Comparison of ENCODE assay signal across 14 cellular contexts in the genomic region with DNA sequence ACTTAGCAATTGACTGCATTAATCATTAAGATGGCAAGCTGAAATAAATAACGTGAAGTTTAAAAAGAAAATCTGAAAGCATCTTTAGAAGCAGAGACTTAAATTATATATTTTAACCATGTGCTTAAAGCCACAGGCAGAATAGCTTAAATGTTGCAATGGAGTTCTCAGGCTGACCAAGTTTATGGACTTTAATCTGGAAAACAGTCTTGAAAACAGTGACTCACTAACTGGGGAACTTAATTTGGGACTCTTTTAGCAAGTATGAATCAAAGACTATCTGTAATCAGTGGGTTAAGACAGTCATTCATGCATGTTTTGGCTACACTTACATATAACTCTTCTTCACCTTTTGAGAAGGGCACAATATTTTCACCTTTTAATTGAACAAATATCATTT. TPM values are rescaled to one million over a fixed set of nuclear protein-coding genes. Genes with fewer than 3 reads are reported as not detected.
A peak's percentile ranks its signal among the peaks of the same experiment; 100 is the strongest.
DNase-seq lines count a peak whose midpoint lies in the region; ATAC-seq, FAIRE-seq and TF ChIP-seq lines count a peak whose summit lies in the region.
"Had no signal": no experiment of that assay in that cellular context is flagged by ENCODE, and none has a peak within 500 bp of the region (broad histone marks: within the 10 kb centered on the region; RNA-seq: fewer than 3 reads in every experiment).

No MANE protein-coding gene starts in this region.

- H3K4me2 ChIP-seq in HepG2 (ENCODE audit: low read depth, low read length) = peak overlapping the region; percentile 53; the same call in 1 of the 2 replicates

- peaks cover 2 to 9% of the 10 kb centered on the region in 2 experiments; a peak in 3 of 5 replicates for H3K27me3 ChIP-seq in HepG2 (ENCODE audit: control insufficient read depth in 1 of 2, insufficient read depth in 2 of 2, low read length in 2 of 2)

- CTCF ChIA-PET in HepG2 (lab: Yijun Ruan, JAX; ENCODE audit: low intra/inter-chr PET ratio, low total read pairs) = no interaction called here

- H4K20me1 ChIP-seq in HepG2 (ENCODE audit: insufficient read depth, low read length) = no peaks in the 10 kb centered on the region

- H3K9ac ChIP-seq in HepG2 (ENCODE audit: insufficient read depth, low read depth, low read length) = no peak overlapping the region

- intact Hi-C loops in HepG2 (cut with micrococcal nuclease; ENCODE audit: unreplicated experiment) = loop anchor here (10.0 kb wide), 1 partner anchor 162 kb away; no protein-coding TSS in a partner anchor

- no peak for TF ChIP-seq EP300 in HepG2 (IDR thresholded peaks at IDR 0.05; ENCODE audit: low read depth in 2 of 2, low read length in 2 of 2)
- no peak for TF ChIP-seq EP300 in HepG2 (CRISPR knock-in tag; IDR thresholded peaks at IDR 0.05; ENCODE audit: borderline replicate concordance)

- in situ Hi-C loops in ACHN (cut with HindIII; ENCODE audit: low pct_ligation_motif_present, low pct_unique_long_range_greater_than_20kb, low sequenced_read_pairs) (no loop called here), HepG2 (cut with HindIII; ENCODE audit: extremely low pct_ligation_motif_present, low pct_unique_long_range_greater_than_20kb) (no loop called here)

- TF ChIP-seq CTCF in cardiac fibroblast (IDR thresholded peaks at IDR 0.05; ENCODE audit: low read depth, low read length) (no peak), HepG2 (CRISPR knock-in tag; IDR thresholded peaks at IDR 0.05) (no peak)

- H3K4me1 ChIP-seq in HepG2 (ENCODE audit: insufficient read depth, low read length) = peaks cover 43% of the 10 kb centered on the region

- no peak overlapping the region for H2AFZ ChIP-seq in HepG2 (ENCODE audit: low read length)

- H3K79me2 ChIP-seq in HepG2 (ENCODE audit: insufficient read depth, low read length) = no peaks in the 10 kb centered on the region

- H3K27ac ChIP-seq in HepG2 (ENCODE audit: extremely low read length, insufficient read depth, low read length) = no peak overlapping the region

- H3K36me3 ChIP-seq in HepG2 (replicated peaks in 1 of 2; ENCODE audit: control insufficient read depth in 1 of 2, insufficient read depth in 2 of 2, low read length in 2 of 2) = no peaks in the 10 kb centered on the region

- ATAC-seq in HepG2 = no peak
- no peak for ATAC-seq in GM18858 (IDR thresholded peaks at IDR 0.05; ENCODE audit: unreplicated experiment)
- ATAC-seq: activated CD8-positive, alpha-beta T cell treated with anti-CD3 and anti-CD28 coated beads, Interleukin-2, amount 10 ng/mL, durations not matched to agents 7 days and 5 days; left ventricle myocardium superior had no signal

- TF ChIP-seq RAD21 in HepG2 (CRISPR knock-in tag; IDR thresholded peaks at IDR 0.05) = no peak

- POLR2A ChIA-PET in HepG2 (lab: Yijun Ruan, JAX) = no interaction called here

- DNase-seq in ACHN (peak; percentile 19), HS-5 (ENCODE audit: low read depth) (peak; percentile 53), cardiac fibroblast (ENCODE audit: low read depth in 2 of 2) (peak; percentile 28 to 61), HepG2 (ENCODE audit: low spot score) (no peak), hepatic stellate cell (ENCODE audit: low spot score) (no peak), NCI-H510A (lab: John Stamatoyannopoulos, UW) (no peak), SIG-M5 treated with dmso at 0.1 percent for 504 hours (lab: John Stamatoyannopoulos, UW; ENCODE audit: unreplicated experiment) (no peak)
- DNase-seq: activated CD8-positive, alpha-beta T cell treated with anti-CD3 and anti-CD28 coated beads, Interleukin-2, amount 10 ng/mL, durations not matched to agents 7 days and 5 days; activated effector memory CD4-positive, alpha-beta T cell treated with anti-CD3 and anti-CD28 coated beads, Interleukin-2, amount 50 U/mL, for 16 hours; effector memory CD4-positive, alpha-beta T cell; Kasumi-1; left ventricle myocardium superior; NCI-H187 had no signal

- no peaks in the 10 kb centered on the region for H3K9me3 ChIP-seq in HepG2 (ENCODE audit: low read length)

- BruUV-seq in HepG2 (replicated peaks; lab: Mats Ljungman, UMichigan) = no TSS peak

- 38% methylated on average over 1 of the region's 1 CpG for WGBS in HepG2 (ENCODE audit: low lambda C conversion rate)

- H3K4me3 ChIP-seq in cardiac fibroblast (replicated peaks in 1 of 2; ENCODE audit: low read depth in 2 of 2, low read length in 2 of 2) = no peak overlapping the region
- H3K4me3 ChIP-seq in HepG2 (replicated peaks in 1 of 3; ENCODE audit: insufficient read depth in 1 of 3, low read depth in 2 of 3, low read length in 3 of 3) = no peak overlapping the region

- FAIRE-seq in HepG2 (lab: Jason Lieb, UNC) = no peak

- no peak for TF ChIP-seq POLR2A in HepG2 (IDR thresholded peaks at IDR 0.05; ENCODE audit: insufficient read depth in 1 of 2, low read depth in 2 of 2, low read length in 2 of 2)

TF ChIP-seq in HepG2, 621 proteins besides CTCF, POLR2A, EP300 and RAD21:
- no peak for TF ChIP-seq HIVEP1 (CRISPR knock-in tag; IDR thresholded peaks at IDR 0.05)
- 0 out of 2 replicates have a peak, but pooled peaks have one; percentile 0 for TF ChIP-seq RCOR2 (CRISPR knock-in tag; IDR thresholded peaks at IDR 0.05)

RNA-seq across cellular contexts. Expression of gene GLYATL1, which starts 12.6 kb away (rescaled TPM):
- total RNA-seq in HepG2 (2016; rRNA removed; fragmentation: Illumina TruSeq; extraction: Trizol) = 0.17 TPM in 1 of 2 replicates, not detected in the other
- total RNA-seq in HepG2 (2016; cell fraction: cytosol; rRNA removed; fragmentation: Illumina TruSeq; extraction: Trizol; ENCODE audit: low read depth) = not detected in 2 replicates
- total RNA-seq in HepG2 (2016; cell fraction: insoluble cytoplasmic fraction; rRNA removed; fragmentation: Illumina TruSeq; extraction: Trizol) = 0.34 TPM in 1 of 2 replicates, not detected in the other
- 0.10 TPM in 1 of 2 replicates, not detected in the other for total RNA-seq in HepG2 (2016; cell fraction: membrane; rRNA removed; fragmentation: Illumina TruSeq; extraction: Trizol)
- not detected in 2 replicates for total RNA-seq in HepG2 (2016; cell fraction: nucleus; rRNA removed; fragmentation: Illumina TruSeq; extraction: Trizol)
- 0.17 TPM in 2 replicates for polyA plus RNA-seq in HepG2 (2011; rRNA removed)
- polyA plus RNA-seq in HepG2 (2011; cell fraction: cytosol; rRNA removed) = 0.12 TPM in 1 of 2 replicates, not detected in the other
- 0.50 TPM in 1 of 2 replicates, not detected in the other for polyA plus RNA-seq in HepG2 (2011; cell fraction: nucleus; rRNA removed)
- polyA plus RNA-seq in HepG2 (2012) = not detected in 2 replicates
- polyA plus RNA-seq in HepG2 (2016; cell fraction: cytosol; fragmentation: Illumina TruSeq; extraction: Trizol; ENCODE audit: low read depth) = not detected in 2 replicates
- 0.38 TPM in 1 of 2 replicates, not detected in the other for polyA plus RNA-seq in HepG2 (2016; cell fraction: insoluble cytoplasmic fraction; fragmentation: Illumina TruSeq; extraction: Trizol; ENCODE audit: low read depth)
- not detected in 2 replicates for polyA plus RNA-seq in HepG2 (2016; cell fraction: membrane; fragmentation: Illumina TruSeq; extraction: Trizol; ENCODE audit: low read depth)
- not detected in 2 replicates for polyA plus RNA-seq in HepG2 (2016; cell fraction: nucleus; fragmentation: Illumina TruSeq; extraction: Trizol; ENCODE audit: insufficient read depth, low read depth)
- not detected in 2 replicates for polyA minus RNA-seq in HepG2 (2011; rRNA and poly(A)+ RNA removed; ENCODE audit: low replicate concordance)
- not detected in 2 replicates for polyA minus RNA-seq in HepG2 (2011; cell fraction: cytosol; rRNA and poly(A)+ RNA removed)
- not detected in 2 replicates for polyA minus RNA-seq in HepG2 (2011; cell fraction: nucleus; rRNA and poly(A)+ RNA removed)
- total RNA-seq: activated CD8-positive, alpha-beta T cell treated with anti-CD3 and anti-CD28 coated beads, Interleukin-2, amount 10 ng/mL, durations not matched to agents 7 days and 5 days; left ventricle myocardium superior had no signal

Comparison
In these comparisons a context has a peak if more than half of its experiments do, and no peak if none do; other contexts are left out.
1. DNase-seq: peak in ACHN (single experiment), HS-5 (single experiment) and cardiac fibroblast (2 of 2); none in HepG2 (single experiment), hepatic stellate cell (single experiment), NCI-H510A (single experiment) and SIG-M5 treated with dmso at 0.1 percent for 504 hours (single experiment).